Comparison of ENCODE assay signal across 24 cellular contexts in genomic region chr6:72081880-72082279, GRCh38.
"Had no signal": no experiment of that assay in that cellular context is flagged by ENCODE, and none has a peak within 500 bp of the region (broad histone marks: within the 10 kb centered on the region; RNA-seq: fewer than 3 reads in every experiment).

No MANE protein-coding gene starts in this region.

- H3K4me1 ChIP-seq: adrenal gland, breast epithelium, SJCRH30 had no signal

- H3K36me3 ChIP-seq: adrenal gland, breast epithelium, SJCRH30 had no signal

- H3K27me3 ChIP-seq: adrenal gland, breast epithelium, SJCRH30 had no signal

- H3K27ac ChIP-seq: adrenal gland, breast epithelium, coronary artery, SJCRH30 had no signal

- DNase-seq: activated CD4-positive, alpha-beta T cell treated with anti-CD3 and anti-CD28 coated beads for 48 hours; activated CD4-positive, alpha-beta T cell treated with anti-CD3 and anti-CD28 coated beads, Interleukin-2, amount 50 U/mL, for 4 hours; activated CD4-positive, CD25-positive, alpha-beta regulatory T cell treated with anti-CD3 and anti-CD28 coated beads, Interleukin-2, amount 50 U/mL, for 72 hours; activated CD8-positive, alpha-beta memory T cell treated with anti-CD3 and anti-CD28 coated beads, Interleukin-2, amount 50 U/mL, for 48 hours; activated CD8-positive, alpha-beta T cell treated with anti-CD3 and anti-CD28 coated beads, Interleukin-2, amount 10 ng/mL, durations not matched to agents 7 days and 5 days; activated naive CD4-positive, alpha-beta T cell treated with anti-CD3 and anti-CD28 coated beads, Interleukin-2, amount 50 U/mL, for 16 hours; activated naive CD8-positive, alpha-beta T cell treated with anti-CD3 and anti-CD28 coated beads, Interleukin-2, amount 10 ng/mL, durations not matched to agents 7 days and 5 days; activated T-cell treated with anti-CD3 and anti-CD28 coated beads, Interleukin-2, amount 50 U/mL, for 1 hour; adrenal gland; aorta; caudate nucleus; KBM-7; NCI-H1048; NCI-H146; NCI-H187 treated with DMSO at 0.1 percent for 48 hours; NCI-H2171; NCI-H2227 treated with DMSO at 0.1 percent for 48 hours; NCI-H446 treated with DMSO at 0.1 percent for 48 hours; NCI-H524 treated with DMSO at 0.1 percent for 48 hours; NCI-H748 treated with DMSO at 0.1 percent for 48 hours; SJCRH30; T-helper 1 cell had no signal

- H3K4me3 ChIP-seq: adrenal gland, breast epithelium, coronary artery, SJCRH30 had no signal

- H3K9me3 ChIP-seq: adrenal gland, breast epithelium, SJCRH30 had no signal
